In genomic region chr9:89513836-89514235, GRCh38 we compare ENCODE assay signal across 16 cellular contexts. TPM values are rescaled to one million over a fixed set of nuclear protein-coding genes. Genes with fewer than 3 reads are reported as not detected.
DNase-seq lines count a peak whose midpoint lies in the region; TF ChIP-seq lines count a peak whose summit lies in the region.
"Had no signal": no experiment of that assay in that cellular context is flagged by ENCODE, and none has a peak within 500 bp of the region (broad histone marks: within the 10 kb centered on the region; RNA-seq: fewer than 3 reads in every experiment).

No MANE protein-coding gene starts in this region.

- no peak for TF ChIP-seq POLR2A in vagina (IDR thresholded peaks at IDR 0.05)
- no peak for TF ChIP-seq POLR2A in transverse colon (IDR thresholded peaks at IDR 0.05)

- H3K4me3 ChIP-seq in vagina (no peak overlapping the region), transverse colon (no peak overlapping the region)

- no peak for TF ChIP-seq EP300 in transverse colon (IDR thresholded peaks at IDR 0.05; ENCODE audit: low read depth)

- in situ Hi-C loops in transverse colon (cut with MboI; ENCODE audit: low pct_ligation_motif_present in 1 of 4, low pct_unique_long_range_greater_than_20kb in 1 of 4, low sequenced_read_pairs in 3 of 4): no loop called here

- no peaks in the 10 kb centered on the region for H3K36me3 Mint-ChIP-seq in T-helper 2 cell treated with Interferon-gamma antibody and Interleukin-4, amounts not matched to agents 5 μg/mL and 100 μg/mL, for 36 hours (ENCODE audit: low read depth)

- H3K27me3 Mint-ChIP-seq in T-helper 2 cell treated with Interferon-gamma antibody and Interleukin-4, amounts not matched to agents 5 μg/mL and 100 μg/mL, for 36 hours (ENCODE audit: low read depth): no peaks in the 10 kb centered on the region
- H3K27me3 Mint-ChIP-seq: B cell; CD4-positive, alpha-beta T cell had no signal

- H3K36me3 ChIP-seq in vagina: no peaks in the 10 kb centered on the region
- H3K36me3 ChIP-seq in transverse colon: no peaks in the 10 kb centered on the region

- no peak overlapping the region for H3K4me3 Mint-ChIP-seq in T-helper 2 cell treated with Interferon-gamma antibody and Interleukin-4, amounts not matched to agents 5 μg/mL and 100 μg/mL, for 36 hours
- H3K4me3 Mint-ChIP-seq: B cell; CD4-positive, alpha-beta T cell; HFFc6 had no signal

- WGBS in transverse colon (ENCODE audit: low coverage in 1 of 2), 2 donors: 91 to 100% methylated on average over 3 of the region's 3 CpGs

- H3K27me3 ChIP-seq in vagina: no peaks in the 10 kb centered on the region
- no peaks in the 10 kb centered on the region for H3K27me3 ChIP-seq in transverse colon

- H3K9me3 ChIP-seq in vagina (no peaks in the 10 kb centered on the region), transverse colon (no peaks in the 10 kb centered on the region)

- no peak for TF ChIP-seq CTCF in vagina (IDR thresholded peaks at IDR 0.05)
- no peak for TF ChIP-seq CTCF in GM10266 (IDR thresholded peaks at IDR 0.05; ENCODE audit: control insufficient read depth, insufficient read depth, low read depth, missing control alignments)
- TF ChIP-seq CTCF in transverse colon (IDR thresholded peaks at IDR 0.05): no peak

- intact Hi-C loops in vagina (cut with DNase I) (no loop called here), transverse colon (cut with DNase I; ENCODE audit: low total_unique reads) (no loop called here)

- peak overlapping the region; percentile 69 for H3K27ac Mint-ChIP-seq in T-helper 2 cell treated with Interferon-gamma antibody and Interleukin-4, amounts not matched to agents 5 μg/mL and 100 μg/mL, for 36 hours
- H3K27ac Mint-ChIP-seq: B cell; CD4-positive, alpha-beta T cell; HFFc6 had no signal

- no peak for DNase-seq in T-helper 2 cell treated with Interferon-gamma antibody and Interleukin-4, amounts not matched to agents 5 μg/mL and 100 μg/mL, for 36 hours (ENCODE audit: low spot score)
- no peak for DNase-seq in T-helper 2 cell
- peak; percentile 27 for DNase-seq in NCI-H446 treated with DMSO at 0.1 percent for 48 hours (lab: John Stamatoyannopoulos, UW)
- peak; percentile 80 for DNase-seq in cerebellum (ENCODE audit: low spot score)
- no peak for DNase-seq in vagina (ENCODE audit: extremely low spot score in 2 of 2)
- DNase-seq in GM10266 (ENCODE audit: extremely low spot score): no peak
- DNase-seq in transverse colon: no peak
- DNase-seq: Calu3; CD4-positive, alpha-beta T cell; DMS153; DMS79 treated with DMSO at 0.1 percent for 48 hours; EL; GDM1; HCEC 1CT; HFFc6 had no signal

- H3K4me1 ChIP-seq in vagina (no peaks in the 10 kb centered on the region), transverse colon (peaks cover 0 to under 1% (median 0%) of the 10 kb centered on the region in 4 donors)

- H3K27ac ChIP-seq in vagina: no peak overlapping the region
- H3K27ac ChIP-seq in transverse colon: no peak overlapping the region

- H3K4me1 Mint-ChIP-seq in T-helper 2 cell treated with Interferon-gamma antibody and Interleukin-4, amounts not matched to agents 5 μg/mL and 100 μg/mL, for 36 hours (ENCODE audit: low read depth): peaks cover 54% of the 10 kb centered on the region

- H3K9me3 Mint-ChIP-seq in T-helper 2 cell treated with Interferon-gamma antibody and Interleukin-4, amounts not matched to agents 5 μg/mL and 100 μg/mL, for 36 hours: no peaks in the 10 kb centered on the region
- H3K9me3 Mint-ChIP-seq: CD4-positive, alpha-beta T cell had no signal

RNA-seq across cellular contexts. Expression of gene SEMA4D, which starts 15.9 kb away (rescaled TPM):
- total RNA-seq in cerebellum (18.4 TPM), vagina (39.3 TPM), transverse colon (10 to 100 TPM in 3 of 4 donors, 1 to 10 TPM in 1; 8.7 to 29.1 (median 14.5) TPM)
- total RNA-seq: HFFc6 had no signal

Comparison
In these comparisons a context has a peak if more than half of its experiments do, and no peak if none do; other contexts are left out.
1. DNase-seq: peak in NCI-H446 treated with DMSO at 0.1 percent for 48 hours (single experiment) and cerebellum (single experiment); none in T-helper 2 cell treated with Interferon-gamma antibody and Interleukin-4, amounts not matched to agents 5 μg/mL and 100 μg/mL, for 36 hours (single experiment), T-helper 2 cell (0 of 5), vagina (0 of 2), GM10266 (single experiment) and transverse colon (single experiment).